ENCODE assay signal across 15 cellular contexts in the genomic region with DNA sequence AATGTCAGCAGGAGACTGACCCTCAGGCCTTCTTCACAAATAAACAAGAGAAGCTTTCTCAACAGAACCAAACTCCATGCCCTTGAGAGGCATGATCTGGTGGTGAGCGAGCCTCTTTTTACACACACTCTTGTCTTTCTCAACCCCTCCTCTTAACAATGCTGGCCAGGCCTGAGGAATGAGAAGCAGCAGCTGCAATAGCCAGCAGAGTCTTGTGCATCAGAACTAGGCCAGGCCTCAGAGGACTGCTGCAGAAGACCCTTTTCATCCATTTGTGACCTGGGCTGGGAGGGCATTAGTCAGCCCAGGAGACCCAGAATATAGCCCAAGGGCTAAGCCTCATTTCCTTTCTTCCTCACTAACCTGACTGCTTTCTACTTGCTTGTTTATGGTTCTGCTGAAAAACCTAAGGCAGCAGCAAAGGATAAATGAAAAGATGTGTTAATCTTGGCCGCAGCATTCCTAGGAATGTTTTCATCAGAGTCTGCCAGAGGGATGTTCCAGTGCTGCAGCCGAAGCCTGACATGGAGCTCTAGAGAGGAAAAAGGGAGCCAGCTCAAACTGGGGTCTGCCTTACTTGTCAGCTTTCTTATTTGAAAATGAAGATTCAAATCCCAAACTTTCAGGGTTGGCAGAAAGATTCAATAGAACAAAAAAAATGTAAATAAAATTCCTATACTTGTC.
"Had no signal": no experiment of that assay in that cellular context is flagged by ENCODE, and none has a peak within 500 bp of the region (broad histone marks: within the 10 kb centered on the region; RNA-seq: fewer than 3 reads in every experiment).

No MANE protein-coding gene starts in this region.

- H3K4me3 ChIP-seq: ascending aorta, breast epithelium, dorsolateral prefrontal cortex, hepatocyte, lower lobe of right lung, SK-N-MC had no signal

- H3K9me3 ChIP-seq: ascending aorta, breast epithelium, lower lobe of right lung, neutrophil had no signal

- H3K79me2 ChIP-seq: hepatocyte, parathyroid adenoma had no signal

- H3K9me3 Mint-ChIP-seq: stimulated activated naive CD8-positive, alpha-beta T cell treated with anti-CD3 and anti-CD28 coated beads, Interleukin-15, Interleukin-2, amounts not matched to agents 100 ng/mL and 50 ng/mL, for 24 hours had no signal

- H3K27me3 Mint-ChIP-seq: stimulated activated naive CD8-positive, alpha-beta T cell treated with anti-CD3 and anti-CD28 coated beads, Interleukin-15, Interleukin-2, amounts not matched to agents 100 ng/mL and 50 ng/mL, for 24 hours had no signal

- H3K27ac ChIP-seq: ascending aorta, dorsolateral prefrontal cortex, hepatocyte, lower lobe of right lung, neutrophil, parathyroid adenoma, SK-N-MC had no signal

- H3K4me2 ChIP-seq: hepatocyte had no signal

- H3K4me1 Mint-ChIP-seq: endodermal cell, mesothelial cell of epicardium had no signal

- H2AFZ ChIP-seq: hepatocyte, parathyroid adenoma had no signal

- DNase-seq: activated CD4-positive, alpha-beta T cell treated with anti-CD3 and anti-CD28 coated beads, Interleukin-2, amount 50 U/mL, for 4 hours; activated CD4-positive, CD25-positive, alpha-beta regulatory T cell treated with anti-CD3 and anti-CD28 coated beads, Interleukin-2, amount 50 U/mL, for 72 hours; activated naive CD4-positive, alpha-beta T cell; activated T-cell treated with anti-CD3 and anti-CD28 coated beads for 4 hours; dorsolateral prefrontal cortex; endodermal cell; lower lobe of right lung had no signal

- H3K4me1 ChIP-seq: ascending aorta, breast epithelium, lower lobe of right lung, parathyroid adenoma had no signal

- H3K9ac ChIP-seq: parathyroid adenoma had no signal

- ATAC-seq: lower lobe of right lung had no signal

- H3K27ac Mint-ChIP-seq: endodermal cell; mesothelial cell of epicardium; stimulated activated naive CD8-positive, alpha-beta T cell treated with anti-CD3 and anti-CD28 coated beads, Interleukin-15, Interleukin-2, amounts not matched to agents 100 ng/mL and 50 ng/mL, for 24 hours had no signal

- H3K4me3 Mint-ChIP-seq: endodermal cell; mesothelial cell of epicardium; stimulated activated naive CD8-positive, alpha-beta T cell treated with anti-CD3 and anti-CD28 coated beads, Interleukin-15, Interleukin-2, amounts not matched to agents 100 ng/mL and 50 ng/mL, for 24 hours had no signal

- H3K36me3 ChIP-seq: ascending aorta, breast epithelium, lower lobe of right lung, neutrophil had no signal

- H3K27me3 ChIP-seq: ascending aorta, hepatocyte, neutrophil had no signal

- H3K36me3 Mint-ChIP-seq: mesothelial cell of epicardium had no signal
